In the genomic region with DNA sequence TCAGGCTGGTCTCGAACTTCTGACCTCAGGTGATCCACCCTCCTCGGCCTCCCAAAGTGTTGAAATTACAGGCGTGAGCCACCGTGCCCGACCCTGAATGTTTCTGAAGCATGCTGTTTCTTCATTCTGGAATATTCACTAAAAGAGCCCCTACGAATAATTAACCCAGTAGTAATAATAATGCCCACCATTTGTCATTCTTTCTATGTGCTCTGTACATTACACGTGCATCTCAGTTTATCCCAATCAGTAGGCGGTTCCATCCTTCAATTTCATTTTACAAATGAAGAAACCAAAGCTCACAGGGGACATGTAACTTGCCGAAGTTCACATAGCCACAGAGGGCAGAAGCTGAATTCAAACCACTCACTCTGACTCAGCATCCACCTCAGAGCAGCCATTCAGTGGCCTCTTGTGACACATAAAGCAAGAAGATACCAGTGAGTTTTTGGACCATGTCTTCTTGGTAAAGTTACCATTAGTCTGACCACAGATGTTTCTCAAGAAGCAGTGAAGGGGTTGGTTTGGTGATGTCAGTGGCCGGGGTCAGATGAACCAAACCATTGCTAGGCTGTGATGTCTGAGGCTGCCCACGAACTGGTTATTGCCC, we compare ENCODE assay signal across 9 cellular contexts.
A peak's percentile ranks its signal among the peaks of the same experiment; 100 is the strongest.
DNase-seq lines count a peak whose midpoint lies in the region; ATAC-seq and TF ChIP-seq lines count a peak whose summit lies in the region.
"Had no signal": no experiment of that assay in that cellular context is flagged by ENCODE, and none has a peak within 500 bp of the region (broad histone marks: within the 10 kb centered on the region; RNA-seq: fewer than 3 reads in every experiment).

No MANE protein-coding gene starts in this region.

- ATAC-seq in HG03342 (IDR thresholded peaks at IDR 0.05; ENCODE audit: unreplicated experiment) = peak; percentile 73
- ATAC-seq in naive thymus-derived CD8-positive, alpha-beta T cell = no peak

- H3K4me1 Mint-ChIP-seq in activated CD4-positive, alpha-beta T cell treated with anti-CD3 and anti-CD28 coated beads, Interleukin-2, amount 10 ng/mL, durations not matched to agents 7 days and 5 days = peaks cover 31% of the 10 kb centered on the region
- peaks cover 0 to 39% (median under 1%) of the 10 kb centered on the region in 4 donors for H3K4me1 Mint-ChIP-seq in naive thymus-derived CD8-positive, alpha-beta T cell

- H3K36me3 Mint-ChIP-seq in activated CD4-positive, alpha-beta T cell treated with anti-CD3 and anti-CD28 coated beads, Interleukin-2, amount 10 ng/mL, durations not matched to agents 7 days and 5 days (ENCODE audit: low read depth) = no peaks in the 10 kb centered on the region
- H3K36me3 Mint-ChIP-seq in naive thymus-derived CD8-positive, alpha-beta T cell = no peaks in the 10 kb centered on the region

- no peak overlapping the region for H3K4me3 ChIP-seq in fibroblast of pulmonary artery (replicated peaks; ENCODE audit: low read depth, low read length)
- H3K4me3 ChIP-seq: heart right ventricle had no signal

- no peak overlapping the region for H3K4me3 Mint-ChIP-seq in activated CD4-positive, alpha-beta T cell treated with anti-CD3 and anti-CD28 coated beads, Interleukin-2, amount 10 ng/mL, durations not matched to agents 7 days and 5 days
- no peak overlapping the region for H3K4me3 Mint-ChIP-seq in naive thymus-derived CD8-positive, alpha-beta T cell

- POLR2A ChIA-PET in activated CD4-positive, alpha-beta T cell treated with anti-CD3 and anti-CD28 coated beads, Interleukin-2, amount 10 ng/mL, durations not matched to agents 7 days and 5 days (lab: Charles Lee) = no interaction called here
- POLR2A ChIA-PET in naive thymus-derived CD8-positive, alpha-beta T cell (lab: Charles Lee) = no interaction called here

- H3K27ac Mint-ChIP-seq in activated CD4-positive, alpha-beta T cell treated with anti-CD3 and anti-CD28 coated beads, Interleukin-2, amount 10 ng/mL, durations not matched to agents 7 days and 5 days = no peak overlapping the region
- no peak overlapping the region for H3K27ac Mint-ChIP-seq in naive thymus-derived CD8-positive, alpha-beta T cell

- H3K9me3 Mint-ChIP-seq in activated CD4-positive, alpha-beta T cell treated with anti-CD3 and anti-CD28 coated beads, Interleukin-2, amount 10 ng/mL, durations not matched to agents 7 days and 5 days = no peaks in the 10 kb centered on the region
- no peaks in the 10 kb centered on the region for H3K9me3 Mint-ChIP-seq in naive thymus-derived CD8-positive, alpha-beta T cell

- TF ChIP-seq CTCF in fibroblast of pulmonary artery (IDR thresholded peaks at IDR 0.05; ENCODE audit: low read length, missing control alignments) = no peak

- CTCF ChIA-PET in activated CD4-positive, alpha-beta T cell treated with anti-CD3 and anti-CD28 coated beads, Interleukin-2, amount 10 ng/mL, durations not matched to agents 7 days and 5 days (lab: Charles Lee) = interaction anchor here (0.7 to 1.9 kb wide), 7 partner anchors 9 to 93 kb away, joined by 3 to 8 read pairs (median 4); no protein-coding TSS in a partner anchor

- peak; percentile 76 for DNase-seq in A172 (ENCODE audit: low spot score)
- peak; percentile 35 for DNase-seq in GM19238 (ENCODE audit: insufficient read length, low spot score)
- peak; percentile 41 for DNase-seq in activated CD4-positive, alpha-beta T cell treated with anti-CD3 and anti-CD28 coated beads, Interleukin-2, amount 10 ng/mL, durations not matched to agents 7 days and 5 days
- peak; percentile 83 for DNase-seq in fibroblast of pulmonary artery (ENCODE audit: low read depth)
- peak; percentile 56 to 80 for DNase-seq in stimulated activated CD8-positive, alpha-beta memory T cell treated with anti-CD3 and anti-CD28 coated beads, Interleukin-7, amount 100 ng/mL, for 48 hours (ENCODE audit: extremely low read depth in 1 of 2, low read depth in 1 of 2)
- DNase-seq in HPDE6-E6E7 (ENCODE audit: extremely low spot score) = no peak
- no peak for DNase-seq in naive thymus-derived CD8-positive, alpha-beta T cell

- no peaks in the 10 kb centered on the region for H3K27me3 Mint-ChIP-seq in activated CD4-positive, alpha-beta T cell treated with anti-CD3 and anti-CD28 coated beads, Interleukin-2, amount 10 ng/mL, durations not matched to agents 7 days and 5 days
- H3K27me3 Mint-ChIP-seq in naive thymus-derived CD8-positive, alpha-beta T cell = peaks cover 0 to 12% (median 1%) of the 10 kb centered on the region in 5 donors

Comparison
In these comparisons a context has a peak if more than half of its experiments do, and no peak if none do; other contexts are left out.
1. DNase-seq: peak in A172 (single experiment), GM19238 (single experiment), activated CD4-positive, alpha-beta T cell treated with anti-CD3 and anti-CD28 coated beads, Interleukin-2, amount 10 ng/mL, durations not matched to agents 7 days and 5 days (single experiment), fibroblast of pulmonary artery (single experiment) and stimulated activated CD8-positive, alpha-beta memory T cell treated with anti-CD3 and anti-CD28 coated beads, Interleukin-7, amount 100 ng/mL, for 48 hours (2 of 2); none in HPDE6-E6E7 (single experiment) and naive thymus-derived CD8-positive, alpha-beta T cell (0 of 10).